ENCODE assay signal across 11 cellular contexts in genomic region chr11:27282141-27282590, GRCh38.
DNase-seq lines count a peak whose midpoint lies in the region; ATAC-seq and TF ChIP-seq lines count a peak whose summit lies in the region.
"Had no signal": no experiment of that assay in that cellular context is flagged by ENCODE, and none has a peak within 500 bp of the region (broad histone marks: within the 10 kb centered on the region; RNA-seq: fewer than 3 reads in every experiment).

No MANE protein-coding gene starts in this region.

- H3K4me3 ChIP-seq in OCI-LY3 (ENCODE audit: low read length) (no peak overlapping the region), fibroblast of villous mesenchyme (ENCODE audit: low read depth, low read length) (no peak overlapping the region)

- peak; percentile 60 for ATAC-seq in GM18511 (IDR thresholded peaks at IDR 0.05; ENCODE audit: unreplicated experiment)
- no peak for ATAC-seq in left colon
- ATAC-seq: activated CD8-positive, alpha-beta T cell treated with anti-CD3 and anti-CD28 coated beads for 36 hours had no signal

- H3K27me3 ChIP-seq in OCI-LY3 (ENCODE audit: low read depth, low read length), result no peaks in the 10 kb centered on the region

- 0 out of 2 replicates have a peak overlapping the region, but pooled peaks have one; percentile 34 for H2AFZ ChIP-seq in OCI-LY3 (ENCODE audit: low read depth, low read length)

- no peaks in the 10 kb centered on the region for H4K20me1 ChIP-seq in OCI-LY3 (ENCODE audit: insufficient read depth, low read length)

- no peaks in the 10 kb centered on the region for H3K79me2 ChIP-seq in OCI-LY3 (ENCODE audit: low read length)

- DNase-seq in fibroblast of villous mesenchyme (ENCODE audit: low read depth) (peak; percentile 80), renal cortical epithelial cell (ENCODE audit: low read depth) (peak; percentile 13), inferior parietal cortex (ENCODE audit: extremely low spot score) (no peak), SW480 (ENCODE audit: low spot score) (no peak), Kasumi-1 (lab: John Stamatoyannopoulos, UW) (no peak), left colon (no peak)
- DNase-seq: activated CD8-positive, alpha-beta T cell treated with anti-CD3 and anti-CD28 coated beads for 36 hours; effector CD4-positive, alpha-beta T cell; naive B cell had no signal

- H3K4me1 ChIP-seq in OCI-LY3 (ENCODE audit: low read length), result 0 out of 2 replicates have a peak, but pooled peaks cover 4% of the 10 kb centered on the region

- intact Hi-C loops in left colon (cut with DNase I, micrococcal nuclease), result no loop called here

- TF ChIP-seq CTCF in OCI-LY3 (IDR thresholded peaks at IDR 0.05; ENCODE audit: low read depth, low read length) (no peak), fibroblast of villous mesenchyme (IDR thresholded peaks at IDR 0.05; ENCODE audit: insufficient read depth, low read depth, low read length) (no peak)

- no peak overlapping the region for H3K9ac ChIP-seq in OCI-LY3 (ENCODE audit: low read length)

- no peak overlapping the region for H3K4me2 ChIP-seq in OCI-LY3 (ENCODE audit: low read length)

- H3K27ac ChIP-seq in OCI-LY3 (ENCODE audit: low read length), result no peak overlapping the region

- no peaks in the 10 kb centered on the region for H3K36me3 ChIP-seq in OCI-LY3 (replicated peaks; ENCODE audit: low read depth, low read length)

- H3K9me3 ChIP-seq in OCI-LY3 (ENCODE audit: insufficient read depth, low read length), result no peaks in the 10 kb centered on the region

Comparison
In these comparisons a context has a peak if more than half of its experiments do, and no peak if none do; other contexts are left out.
1. DNase-seq: peak in fibroblast of villous mesenchyme (single experiment) and renal cortical epithelial cell (single experiment); none in inferior parietal cortex (single experiment), SW480 (single experiment), Kasumi-1 (0 of 2) and left colon (0 of 2).